In genomic region chr19:14367016-14367415, GRCh38 we compare ENCODE assay signal across 13 cellular contexts. TPM values are rescaled to one million over a fixed set of nuclear protein-coding genes. Genes with fewer than 3 reads are reported as not detected.
DNase-seq lines count a peak whose midpoint lies in the region; ATAC-seq lines count a peak whose summit lies in the region.
"Had no signal": no experiment of that assay in that cellular context is flagged by ENCODE, and none has a peak within 500 bp of the region (broad histone marks: within the 10 kb centered on the region; RNA-seq: fewer than 3 reads in every experiment).

No MANE protein-coding gene starts in this region.

- H3K4me3 Mint-ChIP-seq in CD4-positive, alpha-beta memory T cell: peak overlapping the region in 7 of 8 donors; percentile 49 to 92 (median 82)
- no peak overlapping the region for H3K4me3 Mint-ChIP-seq in activated naive CD8-positive, alpha-beta T cell treated with anti-CD3 and anti-CD28 coated beads for 36 hours
- peak overlapping the region; percentile 75 for H3K4me3 Mint-ChIP-seq in natural killer cell treated with Interleukin-12 subunit alpha and Interleukin-12 subunit beta and Interleukin-15 and Interleukin-18, amount 100 ng/mL, for 72 hours

- no peaks in the 10 kb centered on the region for H3K36me3 ChIP-seq in CD4-positive, alpha-beta memory T cell (ENCODE audit: insufficient read depth, low read length)
- H3K36me3 ChIP-seq in MG63: no peaks in the 10 kb centered on the region

- intact Hi-C loops in CD4-positive, alpha-beta memory T cell (cut with micrococcal nuclease): loop anchor here (2.0 kb wide), 1 partner anchor 16 kb away; no protein-coding TSS in a partner anchor
- intact Hi-C loops in left colon (cut with DNase I, micrococcal nuclease): no loop called here

- no peak overlapping the region for H3K4me3 ChIP-seq in CD4-positive, alpha-beta memory T cell (ENCODE audit: low read length in 2 of 2)
- H3K4me3 ChIP-seq in MG63: no peak overlapping the region
- H3K4me3 ChIP-seq: smooth muscle cell had no signal

- peak; percentile 8 for ATAC-seq in HG03135 (IDR thresholded peaks at IDR 0.05; ENCODE audit: unreplicated experiment)
- ATAC-seq in natural killer cell treated with Interleukin-12 subunit alpha and Interleukin-12 subunit beta and Interleukin-15 and Interleukin-18, amount 100 ng/mL, for 72 hours: no peak
- ATAC-seq in left colon: no peak
- no peak for ATAC-seq in GM19035 (IDR thresholded peaks at IDR 0.05; ENCODE audit: unreplicated experiment)
- ATAC-seq: left ventricle myocardium superior had no signal

- peak overlapping the region; percentile 89 to 100 (median 97) for H3K27ac Mint-ChIP-seq in CD4-positive, alpha-beta memory T cell
- peak overlapping the region; percentile 100 for H3K27ac Mint-ChIP-seq in activated naive CD8-positive, alpha-beta T cell treated with anti-CD3 and anti-CD28 coated beads for 36 hours
- peak overlapping the region; percentile 94 to 100 for H3K27ac Mint-ChIP-seq in natural killer cell treated with Interleukin-12 subunit alpha and Interleukin-12 subunit beta and Interleukin-15 and Interleukin-18, amount 100 ng/mL, for 72 hours

- POLR2A ChIA-PET in CD4-positive, alpha-beta memory T cell (lab: Charles Lee; ENCODE audit: partially characterized antibody): interaction anchor here (0.8 to 18.6 kb wide), 10 partner anchors 8 to 230 kb away, joined by 3 to 585 read pairs (median 16); partner anchors contain the start of genes ADGRE5 and DDX39A

- CTCF ChIA-PET in CD4-positive, alpha-beta memory T cell (lab: Charles Lee; ENCODE audit: partially characterized antibody): interaction anchor here (1.0 to 15.9 kb wide), 6 partner anchors 8 to 230 kb away, joined by 3 to 213 read pairs (median 14); partner anchors contain the start of gene ADGRE5

- H3K9me3 Mint-ChIP-seq in CD4-positive, alpha-beta memory T cell: no peaks in the 10 kb centered on the region
- peaks cover 5% of the 10 kb centered on the region for H3K9me3 Mint-ChIP-seq in activated naive CD8-positive, alpha-beta T cell treated with anti-CD3 and anti-CD28 coated beads for 36 hours
- no peaks in the 10 kb centered on the region for H3K9me3 Mint-ChIP-seq in natural killer cell treated with Interleukin-12 subunit alpha and Interleukin-12 subunit beta and Interleukin-15 and Interleukin-18, amount 100 ng/mL, for 72 hours

- peaks cover 40 to 76% (median 57%) of the 10 kb centered on the region in 4 donors for H3K4me1 Mint-ChIP-seq in CD4-positive, alpha-beta memory T cell
- H3K4me1 Mint-ChIP-seq in activated naive CD8-positive, alpha-beta T cell treated with anti-CD3 and anti-CD28 coated beads for 36 hours: peaks cover 69% of the 10 kb centered on the region
- H3K4me1 Mint-ChIP-seq in natural killer cell treated with Interleukin-12 subunit alpha and Interleukin-12 subunit beta and Interleukin-15 and Interleukin-18, amount 100 ng/mL, for 72 hours (ENCODE audit: low read depth in 2 of 2): peaks cover 59 to 61% of the 10 kb centered on the region in 2 donors

- no peaks in the 10 kb centered on the region for H3K9me3 ChIP-seq in CD4-positive, alpha-beta memory T cell (ENCODE audit: control insufficient read depth in 1 of 2, low read length in 2 of 2)
- no peaks in the 10 kb centered on the region for H3K9me3 ChIP-seq in MG63
- H3K9me3 ChIP-seq: Caco-2 had no signal

- no peaks in the 10 kb centered on the region for H3K27me3 Mint-ChIP-seq in CD4-positive, alpha-beta memory T cell
- no peaks in the 10 kb centered on the region for H3K27me3 Mint-ChIP-seq in activated naive CD8-positive, alpha-beta T cell treated with anti-CD3 and anti-CD28 coated beads for 36 hours
- H3K27me3 Mint-ChIP-seq in natural killer cell treated with Interleukin-12 subunit alpha and Interleukin-12 subunit beta and Interleukin-15 and Interleukin-18, amount 100 ng/mL, for 72 hours: no peaks in the 10 kb centered on the region

- peaks cover 93% of the 10 kb centered on the region for H3K4me1 ChIP-seq in CD4-positive, alpha-beta memory T cell (ENCODE audit: insufficient read depth, low read length)
- H3K4me1 ChIP-seq: Caco-2 had no signal

- H3K27me3 ChIP-seq in CD4-positive, alpha-beta memory T cell (ENCODE audit: insufficient read depth, low read length): no peaks in the 10 kb centered on the region
- no peaks in the 10 kb centered on the region for H3K27me3 ChIP-seq in MG63

- DNase-seq in CD4-positive, alpha-beta memory T cell: no peak
- no peak for DNase-seq in activated naive CD8-positive, alpha-beta T cell treated with anti-CD3 and anti-CD28 coated beads for 36 hours
- no peak for DNase-seq in natural killer cell treated with Interleukin-12 subunit alpha and Interleukin-12 subunit beta and Interleukin-15 and Interleukin-18, amount 100 ng/mL, for 72 hours (ENCODE audit: low spot score)
- DNase-seq in MG63: no peak
- DNase-seq in left colon: no peak
- no peak for DNase-seq in NCI-H2227 (lab: John Stamatoyannopoulos, UW; ENCODE audit: unreplicated experiment)
- DNase-seq: amniotic stem cell, NCI-H1417 treated with DMSO at 0.1 percent for 48 hours had no signal

- peaks cover 0 to 3% of the 10 kb centered on the region in 2 donors for H3K36me3 Mint-ChIP-seq in CD4-positive, alpha-beta memory T cell
- peaks cover 14% of the 10 kb centered on the region for H3K36me3 Mint-ChIP-seq in activated naive CD8-positive, alpha-beta T cell treated with anti-CD3 and anti-CD28 coated beads for 36 hours
- H3K36me3 Mint-ChIP-seq in natural killer cell treated with Interleukin-12 subunit alpha and Interleukin-12 subunit beta and Interleukin-15 and Interleukin-18, amount 100 ng/mL, for 72 hours: no peaks in the 10 kb centered on the region

- peak overlapping the region; percentile 100 for H3K27ac ChIP-seq in CD4-positive, alpha-beta memory T cell (ENCODE audit: low read depth, low read length)

RNA-seq across cellular contexts. Expression of gene ADGRE5, which starts 14.2 kb away (rescaled TPM):
- total RNA-seq in CD4-positive, alpha-beta memory T cell: 100 to 1,000 TPM; 170 to 173 TPM
- polyA plus RNA-seq in CD4-positive, alpha-beta memory T cell: 100 to 1,000 TPM; 211 to 275 TPM
- 100 to 1,000 TPM; 219 to 223 TPM for total RNA-seq in activated naive CD8-positive, alpha-beta T cell treated with anti-CD3 and anti-CD28 coated beads for 36 hours
- total RNA-seq in natural killer cell treated with Interleukin-12 subunit alpha and Interleukin-12 subunit beta and Interleukin-15 and Interleukin-18, amount 100 ng/mL, for 72 hours: 100 to 1,000 TPM; 348 to 798 TPM
- 37.5 and 56.7 TPM in 2 replicates for total RNA-seq in MG63 (2014; rRNA removed; shearing (Covaris generic); ENCODE audit: low replicate concordance)
- 100 to 1,000 TPM; 147 to 173 TPM for total RNA-seq in left colon

RNA-seq across cellular contexts. Expression of gene DDX39A, which starts 52.1 kb away (rescaled TPM):
- 100 to 1,000 TPM; 148 TPM for total RNA-seq in CD4-positive, alpha-beta memory T cell
- 100 to 1,000 TPM in 1 of 2 donors, 10 to 100 TPM in 1; 95.0 to 145 TPM for polyA plus RNA-seq in CD4-positive, alpha-beta memory T cell
- 100 to 1,000 TPM; 300 to 306 TPM for total RNA-seq in activated naive CD8-positive, alpha-beta T cell treated with anti-CD3 and anti-CD28 coated beads for 36 hours
- 100 to 1,000 TPM; 225 to 449 TPM for total RNA-seq in natural killer cell treated with Interleukin-12 subunit alpha and Interleukin-12 subunit beta and Interleukin-15 and Interleukin-18, amount 100 ng/mL, for 72 hours
- total RNA-seq in MG63 (2014; rRNA removed; shearing (Covaris generic); ENCODE audit: low replicate concordance): 227 and 342 TPM in 2 replicates
- total RNA-seq in left colon: 10 to 100 TPM; 55.3 to 85.8 TPM
